Comparison of ENCODE assay signal across 10 cellular contexts in genomic region chr7:130880668-130881067, GRCh38.
DNase-seq lines count a peak whose midpoint lies in the region; ATAC-seq and TF ChIP-seq lines count a peak whose summit lies in the region.
"Had no signal": no experiment of that assay in that cellular context is flagged by ENCODE, and none has a peak within 500 bp of the region (broad histone marks: within the 10 kb centered on the region; RNA-seq: fewer than 3 reads in every experiment).

No MANE protein-coding gene starts in this region.

- no peak overlapping the region for H3K9ac ChIP-seq in adipocyte (ENCODE audit: low read length)
- H3K9ac ChIP-seq: BLaER1 had no signal

- H3K9me3 Mint-ChIP-seq in activated naive CD4-positive, alpha-beta T cell treated with anti-CD3 and anti-CD28 coated beads, Interleukin-2, amount 50 U/mL, for 72 hours = no peaks in the 10 kb centered on the region

- peak overlapping the region; percentile 55 for H3K27ac ChIP-seq in layer of hippocampus (ENCODE audit: low read depth, low read length)
- H3K27ac ChIP-seq in tibial nerve = peak overlapping the region; percentile 61 to 94 (median 76)
- H3K27ac ChIP-seq: BLaER1 had no signal

- no peak for ATAC-seq in activated naive CD4-positive, alpha-beta T cell treated with anti-CD3 and anti-CD28 coated beads, Interleukin-2, amount 50 U/mL, for 72 hours
- ATAC-seq in HG03135 (IDR thresholded peaks at IDR 0.05; ENCODE audit: unreplicated experiment) = no peak

- no peak for DNase-seq in activated naive CD4-positive, alpha-beta T cell treated with anti-CD3 and anti-CD28 coated beads, Interleukin-2, amount 50 U/mL, for 72 hours (ENCODE audit: low spot score in 2 of 2)
- no peak for DNase-seq in activated naive CD4-positive, alpha-beta T cell (lab: John Stamatoyannopoulos, UW)
- DNase-seq in adipocyte (ENCODE audit: low read depth) (peak; percentile 54), tibial nerve (ENCODE audit: low spot score in 2 of 2) (peak in 1 of 2 donors; percentile 80), HUDEP-2 (lab: John Stamatoyannopoulos, UW; ENCODE audit: unreplicated experiment in 76 of 76) (no peak), NCI-H524 (lab: John Stamatoyannopoulos, UW) (no peak)
- DNase-seq: GDM1 had no signal

- TF ChIP-seq CTCF in tibial nerve (IDR thresholded peaks at IDR 0.05) = peak in 1 of 5 experiments; percentile 9

- no peaks in the 10 kb centered on the region for H3K9me3 ChIP-seq in adipocyte (ENCODE audit: control insufficient read depth, low read length)
- H3K9me3 ChIP-seq in tibial nerve = no peaks in the 10 kb centered on the region
- H3K9me3 ChIP-seq: BLaER1 had no signal

- TF ChIP-seq POLR2A in tibial nerve (IDR thresholded peaks at IDR 0.05) = peak in 1 of 2 donors; percentile 14

- peak overlapping the region; percentile 50 to 73 for H3K27ac Mint-ChIP-seq in activated naive CD4-positive, alpha-beta T cell treated with anti-CD3 and anti-CD28 coated beads, Interleukin-2, amount 50 U/mL, for 72 hours

- H3K4me1 ChIP-seq in adipocyte (ENCODE audit: control insufficient read depth, insufficient read depth, low read length) = peaks cover 58% of the 10 kb centered on the region
- peaks cover 0 to 86% (median 55%) of the 10 kb centered on the region in 4 donors for H3K4me1 ChIP-seq in tibial nerve

- H3K36me3 ChIP-seq in adipocyte (ENCODE audit: control insufficient read depth, insufficient read depth, low read length, severe bottlenecking) (peaks cover 89% of the 10 kb centered on the region), tibial nerve (peaks cover 0 to 55% (median 20%) of the 10 kb centered on the region in 3 donors)

- TF ChIP-seq EP300 in tibial nerve (IDR thresholded peaks at IDR 0.05) = peak in 1 of 2 donors; percentile 87

- H3K4me3 ChIP-seq in adipocyte (ENCODE audit: low read length) (no peak overlapping the region), tibial nerve (no peak overlapping the region)
- H3K4me3 ChIP-seq: BLaER1 had no signal

- 58 to 69% methylated on average over 5 of the region's 5 CpGs for WGBS in tibial nerve, 2 donors

- H3K27me3 ChIP-seq in adipocyte (replicated peaks; ENCODE audit: control insufficient read depth, insufficient read depth, low read length) (no peaks in the 10 kb centered on the region), layer of hippocampus (ENCODE audit: control insufficient read depth, insufficient read depth, low read length) (no peaks in the 10 kb centered on the region), tibial nerve (no peaks in the 10 kb centered on the region)
- H3K27me3 ChIP-seq: BLaER1 had no signal

- H3K36me3 Mint-ChIP-seq in activated naive CD4-positive, alpha-beta T cell treated with anti-CD3 and anti-CD28 coated beads, Interleukin-2, amount 50 U/mL, for 72 hours = peaks cover 38 to 72% of the 10 kb centered on the region in 2 donors
